ENCODE assay signal across 24 cellular contexts in the genomic region with DNA sequence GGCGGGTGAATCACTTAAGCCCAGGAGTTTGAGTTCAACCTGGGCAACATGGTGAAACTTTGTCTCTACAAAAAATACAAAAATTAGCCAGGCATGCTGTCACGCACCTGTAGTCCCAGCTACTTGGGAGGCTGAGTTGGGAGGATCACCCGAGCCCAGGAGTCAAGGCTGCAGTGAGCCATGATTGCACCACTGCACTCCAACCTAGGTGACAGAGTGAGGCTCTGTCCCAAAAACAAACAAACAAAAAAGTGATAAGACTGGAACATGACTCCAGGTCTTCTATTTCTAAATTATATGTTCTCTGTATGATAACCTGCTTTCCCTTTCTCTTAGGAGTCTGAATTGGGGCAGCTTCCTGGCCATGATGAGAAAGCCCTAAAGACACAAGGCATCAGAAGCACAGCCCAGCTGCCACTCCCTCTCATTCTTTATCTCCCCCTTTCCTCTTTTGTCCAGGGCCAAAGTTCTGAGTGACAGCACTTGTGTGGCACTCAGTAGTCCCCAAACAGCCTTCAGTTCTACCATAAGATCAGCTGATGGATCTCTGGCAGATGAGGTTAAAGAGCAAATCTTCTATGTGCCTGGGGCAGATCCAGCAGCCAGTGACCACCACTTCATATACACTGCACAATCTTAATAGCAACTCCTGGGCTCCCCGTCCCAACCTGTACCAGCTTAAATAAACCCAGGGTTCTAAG.
"Had no signal": no experiment of that assay in that cellular context is flagged by ENCODE, and none has a peak within 500 bp of the region (broad histone marks: within the 10 kb centered on the region; RNA-seq: fewer than 3 reads in every experiment).

No MANE protein-coding gene starts in this region.

- DNase-seq: activated B cell treated with CpG ODN at 0.5 μM for 24 hours; activated CD4-positive, alpha-beta memory T cell treated with anti-CD3 and anti-CD28 coated beads, Interleukin-2, amount 10 ng/mL, durations not matched to agents 7 days and 5 days; activated CD4-positive, alpha-beta T cell treated with anti-CD3 and anti-CD28 coated beads for 36 hours; activated effector memory CD4-positive, alpha-beta T cell treated with Interleukin-2 at 50 U/mL for 16 hours; activated naive CD4-positive, alpha-beta T cell treated with anti-CD3 and anti-CD28 coated beads for 36 hours; activated T-cell treated with anti-CD3 and anti-CD28 coated beads, Interleukin-2, amount 50 U/mL, for 72 hours; amygdala; caudate nucleus; dermis blood vessel endothelial cell; effector memory CD4-positive, alpha-beta T cell; esophagus squamous epithelium; gastrocnemius medialis; hypothalamus; left cardiac atrium; lower lobe of right lung; mesendoderm; naive thymus-derived CD8-positive, alpha-beta T cell; retina; stimulated activated CD4-positive, alpha-beta T cell treated with anti-CD3 and anti-CD28 coated beads, Interleukin-12 subunit alpha, Interleukin-12 subunit beta, amount 100 ng/mL, for 4 hours; stimulated activated CD4-positive, alpha-beta T cell treated with anti-CD3 and anti-CD28 coated beads, Interleukin-4, amount 100 ng/mL, for 4 hours; substantia nigra; T1000 had no signal

- H3K4me3 ChIP-seq: esophagus squamous epithelium, gastrocnemius medialis, lower lobe of right lung, tibial nerve, vagina had no signal

- H3K4me1 ChIP-seq: gastrocnemius medialis, vagina had no signal

- H3K27me3 ChIP-seq: esophagus squamous epithelium, gastrocnemius medialis, tibial nerve, vagina had no signal

- ATAC-seq: activated CD4-positive, alpha-beta T cell treated with anti-CD3 and anti-CD28 coated beads for 36 hours; activated T-cell treated with anti-CD3 and anti-CD28 coated beads, Interleukin-2, amount 50 U/mL, for 72 hours; gastrocnemius medialis; lower lobe of right lung; naive thymus-derived CD8-positive, alpha-beta T cell had no signal

- H3K27ac ChIP-seq: gastrocnemius medialis, lower lobe of right lung, tibial nerve, vagina had no signal

- H3K9me3 ChIP-seq: esophagus squamous epithelium, gastrocnemius medialis, lower lobe of right lung, tibial nerve, vagina had no signal

- H3K36me3 ChIP-seq: gastrocnemius medialis, lower lobe of right lung, vagina had no signal
